9 cellular contexts compared by ENCODE assay signal in the genomic region with DNA sequence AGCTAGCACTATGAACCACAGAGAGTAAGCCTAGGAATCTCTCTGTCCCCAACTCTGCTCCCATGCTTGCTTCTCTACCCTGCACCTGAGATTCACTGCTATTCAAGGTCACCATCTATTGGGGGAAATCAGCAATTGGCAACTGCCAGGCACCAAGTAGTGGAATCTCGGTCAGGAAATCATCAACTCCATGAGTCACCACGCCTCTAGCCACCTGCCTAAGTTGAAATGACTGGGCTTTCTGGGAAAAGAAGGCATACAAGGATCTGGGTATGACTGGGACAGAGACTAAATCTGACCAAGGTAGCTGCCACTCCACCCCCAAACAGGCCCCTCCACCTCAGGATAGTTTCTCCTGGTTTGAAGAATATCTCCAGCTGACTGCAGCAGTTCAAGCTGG.
DNase-seq lines count a peak whose midpoint lies in the region; ATAC-seq lines count a peak whose summit lies in the region.
"Had no signal": no experiment of that assay in that cellular context is flagged by ENCODE, and none has a peak within 500 bp of the region (broad histone marks: within the 10 kb centered on the region; RNA-seq: fewer than 3 reads in every experiment).

No MANE protein-coding gene starts in this region.

- peak; percentile 54 for ATAC-seq in GM18909 (IDR thresholded peaks at IDR 0.05; ENCODE audit: poor library complexity, unreplicated experiment)
- ATAC-seq in HG02970 (IDR thresholded peaks at IDR 0.05; ENCODE audit: low FRiP score, unreplicated experiment) = peak; percentile 52
- no peak for ATAC-seq in left lobe of liver

- peak; percentile 75 for DNase-seq in activated CD8-positive, alpha-beta memory T cell treated with anti-CD3 and anti-CD28 coated beads, Interleukin-2, amount 50 U/mL, for 48 hours
- DNase-seq in stimulated activated CD4-positive, alpha-beta T cell treated with anti-CD3 and anti-CD28 coated beads, Interleukin-2, amount 100 ng/mL, for 24 hours = peak; percentile 59 to 60
- DNase-seq in NCI-H2171 (lab: John Stamatoyannopoulos, UW) = no peak
- DNase-seq in SIG-M5 treated with dmso at 0.1 percent for 504 hours (lab: John Stamatoyannopoulos, UW; ENCODE audit: unreplicated experiment) = no peak
- no peak for DNase-seq in left lobe of liver (ENCODE audit: low spot score)
- DNase-seq in activated CD4-positive, CD25-positive, alpha-beta regulatory T cell treated with anti-CD3 and anti-CD28 coated beads, Interleukin-2, amount 50 U/mL, for 72 hours = no peak
- DNase-seq: GOT3 had no signal

Comparison
In these comparisons a context has a peak if more than half of its experiments do, and no peak if none do; other contexts are left out.
1. DNase-seq: peak in activated CD8-positive, alpha-beta memory T cell treated with anti-CD3 and anti-CD28 coated beads, Interleukin-2, amount 50 U/mL, for 48 hours (single experiment) and stimulated activated CD4-positive, alpha-beta T cell treated with anti-CD3 and anti-CD28 coated beads, Interleukin-2, amount 100 ng/mL, for 24 hours (2 of 2); none in NCI-H2171 (single experiment), SIG-M5 treated with dmso at 0.1 percent for 504 hours (single experiment), left lobe of liver (single experiment) and activated CD4-positive, CD25-positive, alpha-beta regulatory T cell treated with anti-CD3 and anti-CD28 coated beads, Interleukin-2, amount 50 U/mL, for 72 hours (single experiment).